Comparison of ENCODE assay signal across 2 cellular contexts in genomic region chr17:66584927-66585326, GRCh38.
TF ChIP-seq lines count a peak whose summit lies in the region.

No MANE protein-coding gene starts in this region.

TF ChIP-seq in GM23338, 12 proteins besides CTCF, POLR2A, EP300 and RAD21 (continued from another document):
- TF ChIP-seq, protein P1, sequence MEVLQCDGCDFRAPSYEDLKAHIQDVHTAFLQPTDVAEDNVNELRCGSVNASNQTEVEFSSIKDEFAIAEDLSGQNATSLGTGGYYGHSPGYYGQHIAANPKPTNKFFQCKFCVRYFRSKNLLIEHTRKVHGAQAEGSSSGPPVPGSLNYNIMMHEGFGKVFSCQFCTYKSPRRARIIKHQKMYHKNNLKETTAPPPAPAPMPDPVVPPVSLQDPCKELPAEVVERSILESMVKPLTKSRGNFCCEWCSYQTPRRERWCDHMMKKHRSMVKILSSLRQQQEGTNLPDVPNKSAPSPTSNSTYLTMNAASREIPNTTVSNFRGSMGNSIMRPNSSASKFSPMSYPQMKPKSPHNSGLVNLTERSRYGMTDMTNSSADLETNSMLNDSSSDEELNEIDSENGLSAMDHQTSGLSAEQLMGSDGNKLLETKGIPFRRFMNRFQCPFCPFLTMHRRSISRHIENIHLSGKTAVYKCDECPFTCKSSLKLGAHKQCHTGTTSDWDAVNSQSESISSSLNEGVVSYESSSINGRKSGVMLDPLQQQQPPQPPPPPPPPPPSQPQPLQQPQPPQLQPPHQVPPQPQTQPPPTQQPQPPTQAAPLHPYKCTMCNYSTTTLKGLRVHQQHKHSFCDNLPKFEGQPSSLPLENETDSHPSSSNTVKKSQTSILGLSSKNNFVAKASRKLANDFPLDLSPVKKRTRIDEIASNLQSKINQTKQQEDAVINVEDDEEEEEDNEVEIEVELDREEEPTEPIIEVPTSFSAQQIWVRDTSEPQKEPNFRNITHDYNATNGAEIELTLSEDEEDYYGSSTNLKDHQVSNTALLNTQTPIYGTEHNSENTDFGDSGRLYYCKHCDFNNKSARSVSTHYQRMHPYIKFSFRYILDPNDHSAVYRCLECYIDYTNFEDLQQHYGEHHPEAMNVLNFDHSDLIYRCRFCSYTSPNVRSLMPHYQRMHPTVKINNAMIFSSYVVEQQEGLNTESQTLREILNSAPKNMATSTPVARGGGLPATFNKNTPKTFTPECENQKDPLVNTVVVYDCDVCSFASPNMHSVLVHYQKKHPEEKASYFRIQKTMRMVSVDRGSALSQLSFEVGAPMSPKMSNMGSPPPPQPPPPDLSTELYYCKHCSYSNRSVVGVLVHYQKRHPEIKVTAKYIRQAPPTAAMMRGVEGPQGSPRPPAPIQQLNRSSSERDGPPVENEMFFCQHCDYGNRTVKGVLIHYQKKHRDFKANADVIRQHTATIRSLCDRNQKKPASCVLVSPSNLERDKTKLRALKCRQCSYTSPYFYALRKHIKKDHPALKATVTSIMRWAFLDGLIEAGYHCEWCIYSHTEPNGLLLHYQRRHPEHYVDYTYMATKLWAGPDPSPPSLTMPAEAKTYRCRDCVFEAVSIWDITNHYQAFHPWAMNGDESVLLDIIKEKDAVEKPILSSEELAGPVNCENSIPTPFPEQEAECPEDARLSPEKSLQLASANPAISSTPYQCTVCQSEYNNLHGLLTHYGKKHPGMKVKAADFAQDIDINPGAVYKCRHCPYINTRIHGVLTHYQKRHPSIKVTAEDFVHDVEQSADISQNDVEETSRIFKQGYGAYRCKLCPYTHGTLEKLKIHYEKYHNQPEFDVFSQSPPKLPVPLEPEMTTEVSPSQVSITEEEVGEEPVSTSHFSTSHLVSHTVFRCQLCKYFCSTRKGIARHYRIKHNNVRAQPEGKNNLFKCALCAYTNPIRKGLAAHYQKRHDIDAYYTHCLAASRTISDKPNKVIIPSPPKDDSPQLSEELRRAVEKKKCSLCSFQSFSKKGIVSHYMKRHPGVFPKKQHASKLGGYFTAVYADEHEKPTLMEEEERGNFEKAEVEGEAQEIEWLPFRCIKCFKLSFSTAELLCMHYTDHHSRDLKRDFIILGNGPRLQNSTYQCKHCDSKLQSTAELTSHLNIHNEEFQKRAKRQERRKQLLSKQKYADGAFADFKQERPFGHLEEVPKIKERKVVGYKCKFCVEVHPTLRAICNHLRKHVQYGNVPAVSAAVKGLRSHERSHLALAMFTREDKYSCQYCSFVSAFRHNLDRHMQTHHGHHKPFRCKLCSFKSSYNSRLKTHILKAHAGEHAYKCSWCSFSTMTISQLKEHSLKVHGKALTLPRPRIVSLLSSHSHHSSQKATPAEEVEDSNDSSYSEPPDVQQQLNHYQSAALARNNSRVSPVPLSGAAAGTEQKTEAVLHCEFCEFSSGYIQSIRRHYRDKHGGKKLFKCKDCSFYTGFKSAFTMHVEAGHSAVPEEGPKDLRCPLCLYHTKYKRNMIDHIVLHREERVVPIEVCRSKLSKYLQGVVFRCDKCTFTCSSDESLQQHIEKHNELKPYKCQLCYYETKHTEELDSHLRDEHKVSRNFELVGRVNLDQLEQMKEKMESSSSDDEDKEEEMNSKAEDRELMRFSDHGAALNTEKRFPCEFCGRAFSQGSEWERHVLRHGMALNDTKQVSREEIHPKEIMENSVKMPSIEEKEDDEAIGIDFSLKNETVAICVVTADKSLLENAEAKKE (CRISPR knock-in tag; IDR thresholded peaks at IDR 0.05), result no peak
- TF ChIP-seq EZH2phosphoT487 (IDR thresholded peaks at IDR 0.05; ENCODE audit: unreplicated experiment) (no peak), STAT1 (IDR thresholded peaks at IDR 0.05; ENCODE audit: unreplicated experiment) (no peak), JUNB (IDR thresholded peaks at IDR 0.05; ENCODE audit: unreplicated experiment) (no peak), EZH2 (IDR thresholded peaks at IDR 0.05; ENCODE audit: low read depth, unreplicated experiment) (no peak), REST (IDR thresholded peaks at IDR 0.05; ENCODE audit: unreplicated experiment) (no peak), NANOG (IDR thresholded peaks at IDR 0.05; ENCODE audit: borderline replicate concordance) (no peak), ZNF114 (CRISPR knock-in tag; IDR thresholded peaks at IDR 0.05) (no peak), CREB1 (CRISPR knock-in tag; IDR thresholded peaks at IDR 0.05; ENCODE audit: low read depth) (no peak)
TF ChIP-seq in GM23338: peak in this region for 0.

TF ChIP-seq in WTC11, 78 proteins besides CTCF, POLR2A, EP300 and RAD21 (continued from another document):
- TF ChIP-seq USF1 (CRISPR knock-in tag; IDR thresholded peaks at IDR 0.05) (no peak), ATF2 (CRISPR knock-in tag; IDR thresholded peaks at IDR 0.05; ENCODE audit: borderline replicate concordance, low read depth) (no peak), ZBTB21 (CRISPR knock-in tag; IDR thresholded peaks at IDR 0.05; ENCODE audit: borderline replicate concordance) (no peak), ZNF425 (CRISPR knock-in tag; conservative IDR thresholded peaks at IDR 0.05) (no peak)
